Comparison of ENCODE assay signal across 19 cellular contexts in the genomic region with DNA sequence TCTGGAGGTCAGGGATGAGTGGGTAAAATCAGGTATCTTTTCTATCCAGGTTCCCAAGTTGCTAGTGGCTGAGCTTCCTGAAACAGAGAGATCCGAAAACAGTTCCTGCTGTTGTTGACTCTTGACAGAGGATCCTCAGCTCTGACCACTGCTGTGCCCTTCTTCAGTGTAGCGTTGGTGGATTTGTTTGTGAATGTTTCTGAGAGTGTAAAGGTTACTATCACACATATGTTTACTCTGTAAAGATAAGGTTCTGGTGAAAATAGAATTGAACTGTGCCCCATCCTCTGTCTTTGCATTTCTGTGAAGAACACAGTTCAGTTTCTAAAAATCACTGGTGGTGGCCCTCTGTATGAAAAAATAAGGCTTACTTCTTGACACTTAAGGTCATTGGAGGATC.
"Had no signal": no experiment of that assay in that cellular context is flagged by ENCODE, and none has a peak within 500 bp of the region (broad histone marks: within the 10 kb centered on the region; RNA-seq: fewer than 3 reads in every experiment).

No MANE protein-coding gene starts in this region.

- H3K4me3 Mint-ChIP-seq: naive thymus-derived CD8-positive, alpha-beta T cell; stimulated activated naive B cell treated with anti-CD40 and anti-IgM and Interleukin-4, amounts not matched to agents 10 μg/mL and 1 μg/mL and 100 μg/mL, for 72 hours; stimulated activated naive CD8-positive, alpha-beta T cell treated with anti-CD3 and anti-CD28 coated beads, Interleukin-15, amount 100 ng/mL, for 72 hours had no signal

- H3K9me3 ChIP-seq: gastrocnemius medialis, neutrophil had no signal

- ATAC-seq: esophagus mucosa; gastrocnemius medialis; left cardiac atrium; naive thymus-derived CD8-positive, alpha-beta T cell; psoas muscle; sciatic nerve; stimulated activated naive B cell treated with anti-CD40 and anti-IgM and Interleukin-4, amounts not matched to agents 10 μg/mL and 1 μg/mL and 100 μg/mL, for 72 hours; stimulated activated naive CD8-positive, alpha-beta T cell treated with anti-CD3 and anti-CD28 coated beads, Interleukin-15, amount 100 ng/mL, for 72 hours had no signal

- H3K36me3 Mint-ChIP-seq: stimulated activated naive B cell treated with anti-CD40 and anti-IgM and Interleukin-4, amounts not matched to agents 10 μg/mL and 1 μg/mL and 100 μg/mL, for 72 hours had no signal

- DNase-seq: effector memory CD4-positive, alpha-beta T cell; gastrocnemius medialis; glutamatergic neuron; kidney; left cardiac atrium; mammary epithelial cell; naive thymus-derived CD8-positive, alpha-beta T cell; psoas muscle; retina; stimulated activated CD4-positive, alpha-beta T cell treated with anti-CD3 and anti-CD28 coated beads, Interleukin-2, amount 100 ng/mL, for 24 hours; stimulated activated CD4-positive, alpha-beta T cell treated with anti-CD3 and anti-CD28 coated beads, Interleukin-4, amount 100 ng/mL, for 4 hours; stimulated activated naive B cell treated with anti-CD40 and anti-IgM and Interleukin-4, amounts not matched to agents 10 μg/mL and 1 μg/mL and 100 μg/mL, for 72 hours; stimulated activated naive CD8-positive, alpha-beta T cell treated with anti-CD3 and anti-CD28 coated beads, Interleukin-15, amount 100 ng/mL, for 72 hours; substantia nigra; transverse colon had no signal

- H3K4me1 Mint-ChIP-seq: stimulated activated naive B cell treated with anti-CD40 and anti-IgM and Interleukin-4, amounts not matched to agents 10 μg/mL and 1 μg/mL and 100 μg/mL, for 72 hours had no signal

- H3K27ac Mint-ChIP-seq: stimulated activated naive B cell treated with anti-CD40 and anti-IgM and Interleukin-4, amounts not matched to agents 10 μg/mL and 1 μg/mL and 100 μg/mL, for 72 hours; stimulated activated naive CD8-positive, alpha-beta T cell treated with anti-CD3 and anti-CD28 coated beads, Interleukin-15, amount 100 ng/mL, for 72 hours had no signal

- H3K4me1 ChIP-seq: gastrocnemius medialis, psoas muscle had no signal

- H3K36me3 ChIP-seq: gastrocnemius medialis, neutrophil, thoracic aorta, transverse colon had no signal

- H3K27me3 Mint-ChIP-seq: naive thymus-derived CD8-positive, alpha-beta T cell; stimulated activated naive B cell treated with anti-CD40 and anti-IgM and Interleukin-4, amounts not matched to agents 10 μg/mL and 1 μg/mL and 100 μg/mL, for 72 hours had no signal

- H3K27me3 ChIP-seq: gastrocnemius medialis, neutrophil, transverse colon had no signal

- H3K27ac ChIP-seq: gastrocnemius medialis, neutrophil, psoas muscle, thoracic aorta, transverse colon had no signal

- H3K4me3 ChIP-seq: gastrocnemius medialis, psoas muscle, thoracic aorta, transverse colon had no signal
